7 cellular contexts compared by ENCODE assay signal in genomic region chr12:124938606-124939427, GRCh38. TPM values are rescaled to one million over a fixed set of nuclear protein-coding genes. Genes with fewer than 3 reads are reported as not detected.
DNase-seq lines count a peak whose midpoint lies in the region; ATAC-seq and TF ChIP-seq lines count a peak whose summit lies in the region.

No MANE protein-coding gene starts in this region.

- TF ChIP-seq RAD21 in SK-N-SH (IDR thresholded peaks at IDR 0.05; ENCODE audit: low read length) = peak; percentile 54

- peaks cover 48% of the 10 kb centered on the region for H3F3A ChIP-seq in SK-N-SH (replicated peaks; ENCODE audit: insufficient read depth)

- H3K79me2 ChIP-seq in SK-N-SH (ENCODE audit: insufficient read depth) = no peaks in the 10 kb centered on the region

- TF ChIP-seq CTCF in SK-N-SH (IDR thresholded peaks at IDR 0.05) (peak; percentile 63), choroid plexus epithelial cell (conservative IDR thresholded peaks at IDR 0.05; ENCODE audit: low read depth, low read length) (peak; percentile 55), lower leg skin (IDR thresholded peaks at IDR 0.05) (no peak)

- WGBS in SK-N-SH (ENCODE audit: low lambda C conversion rate) = 1% methylated on average over 22 of the region's 22 CpGs
- WGBS in lower leg skin, 2 donors = 2 to 3% methylated on average over 22 of the region's 22 CpGs

- no peak for TF ChIP-seq EP300 in SK-N-SH (IDR thresholded peaks at IDR 0.05; ENCODE audit: borderline replicate concordance in 1 of 2, low read depth in 1 of 2, low read length in 1 of 2)

- no peaks in the 10 kb centered on the region for H3K27me3 ChIP-seq in SK-N-SH (ENCODE audit: insufficient read depth)

- ATAC-seq in GM18861 (IDR thresholded peaks at IDR 0.05; ENCODE audit: unreplicated experiment) (peak; percentile 30), HG02981 (IDR thresholded peaks at IDR 0.05; ENCODE audit: unreplicated experiment) (peak; percentile 34)
- peak; percentile 37 for ATAC-seq in stimulated activated naive CD8-positive, alpha-beta T cell treated with anti-CD3 and anti-CD28 coated beads, Interleukin-15, Interleukin-2, amounts not matched to agents 100 U/mL and 50 U/mL, for 24 hours

- H3K4me3 ChIP-seq in SK-N-SH (ENCODE audit: low read depth in 2 of 2, low read length in 1 of 2) (peak overlapping the region; percentile 56 to 66), choroid plexus epithelial cell (ENCODE audit: low read depth, low read length) (peak overlapping the region; percentile 62), lower leg skin (ENCODE audit: low read depth, poor library complexity, severe bottlenecking) (no peak overlapping the region)

- POLR2A ChIA-PET in SK-N-SH (lab: Yijun Ruan, JAX) = interaction anchor here (0.9 to 3.0 kb wide), 9 partner anchors 17 to 110 kb away, joined by 4 to 25 read pairs (median 9); partner anchors contain the start of gene UBC

- TF ChIP-seq POLR2A in lower leg skin (IDR thresholded peaks at IDR 0.05) = no peak

- no peaks in the 10 kb centered on the region for H4K20me1 ChIP-seq in SK-N-SH (ENCODE audit: insufficient read depth)

- no peaks in the 10 kb centered on the region for H3K9me2 ChIP-seq in SK-N-SH

- peaks cover 11 to 12% of the 10 kb centered on the region in 2 experiments; a peak in 3 of 4 replicates for H3K4me1 ChIP-seq in SK-N-SH (ENCODE audit: control insufficient read depth in 1 of 2, insufficient read depth in 2 of 2, low read depth in 1 of 2, low read length in 1 of 2)

- CTCF ChIA-PET in SK-N-SH (lab: Yijun Ruan, JAX) = interaction anchor here (0.9 to 7.4 kb wide), 9 partner anchors 11 to 41 kb away, joined by 3 to 84 read pairs (median 6); partner anchors contain the start of gene UBC

- peak overlapping the region; percentile 80 for H3K4me2 ChIP-seq in SK-N-SH

- DNase-seq in SK-N-SH (peak; percentile 61), choroid plexus epithelial cell (ENCODE audit: low read depth) (peak; percentile 95), lower leg skin (ENCODE audit: low spot score in 2 of 2) (peak; percentile 79 to 93), NCI-H1694 (lab: John Stamatoyannopoulos, UW) (no peak)
- DNase-seq in stimulated activated naive CD8-positive, alpha-beta T cell treated with anti-CD3 and anti-CD28 coated beads, Interleukin-15, Interleukin-2, amounts not matched to agents 100 U/mL and 50 U/mL, for 24 hours = peak; percentile 66

- intact Hi-C loops in lower leg skin (cut with DNase I; ENCODE audit: low total_unique reads) = no loop called here

- H3K9ac ChIP-seq in SK-N-SH = peak overlapping the region; percentile 88

- no peaks in the 10 kb centered on the region for H3K36me3 ChIP-seq in SK-N-SH (replicated peaks in 1 of 2; ENCODE audit: control insufficient read depth in 1 of 2, insufficient read depth in 2 of 2, low read length in 1 of 2)

- no peaks in the 10 kb centered on the region for H3K9me3 ChIP-seq in SK-N-SH

- peak overlapping the region; percentile 95 to 99 for H3K27ac ChIP-seq in SK-N-SH (ENCODE audit: low read depth in 2 of 2, low read length in 1 of 2)

- peak overlapping the region; percentile 86 for H2AFZ ChIP-seq in SK-N-SH (ENCODE audit: low read depth)

TF ChIP-seq in SK-N-SH, 30 proteins besides CTCF, POLR2A, EP300 and RAD21 (continues in another document):
- TF ChIP-seq SIN3A (IDR thresholded peaks at IDR 0.05; ENCODE audit: borderline replicate concordance, low read depth, low read length) = no peak
- TF ChIP-seq MAX (IDR thresholded peaks at IDR 0.05; ENCODE audit: low read depth) = no peak
- TF ChIP-seq POLR2AphosphoS5 (IDR thresholded peaks at IDR 0.05; ENCODE audit: low read depth, low read length) = no peak; the same call in 1 of the 2 replicates
- no peak for TF ChIP-seq TCF12 (IDR thresholded peaks at IDR 0.05)
- TF ChIP-seq JUND (IDR thresholded peaks at IDR 0.05) = no peak
- peak; percentile 24; the same call in 1 of the 2 replicates for TF ChIP-seq SMC3 (IDR thresholded peaks at IDR 0.05; ENCODE audit: low read depth, low read length)
- TF ChIP-seq MEF2A (IDR thresholded peaks at IDR 0.05; ENCODE audit: borderline replicate concordance, low read depth) = no peak
- TF ChIP-seq ZBTB33 (IDR thresholded peaks at IDR 0.05; ENCODE audit: borderline replicate concordance, low read depth) = no peak
- no peak for TF ChIP-seq CHD2 (IDR thresholded peaks at IDR 0.05; ENCODE audit: low read length, partially characterized antibody)
- TF ChIP-seq NFIC (IDR thresholded peaks at IDR 0.05; ENCODE audit: borderline replicate concordance) = no peak
- no peak for TF ChIP-seq REST (IDR thresholded peaks at IDR 0.05; ENCODE audit: low read depth, low read length)
- TF ChIP-seq USF2 (IDR thresholded peaks at IDR 0.05; ENCODE audit: borderline replicate concordance, low read depth, low read length) = no peak
- peak; percentile 16 for TF ChIP-seq MXI1 (IDR thresholded peaks at IDR 0.05; ENCODE audit: low read depth, low read length)
- no peak for TF ChIP-seq EZH2phosphoT487 (IDR thresholded peaks at IDR 0.05; ENCODE audit: borderline replicate concordance, low read depth)
- TF ChIP-seq RXRA (IDR thresholded peaks at IDR 0.05; ENCODE audit: borderline replicate concordance, low read depth) = no peak
- peak; percentile 55 for TF ChIP-seq TAF1 (IDR thresholded peaks at IDR 0.05; ENCODE audit: borderline replicate concordance, low read depth, low read length)

RNA-seq across cellular contexts. Expression of gene UBC, which starts 24.4 kb away (rescaled TPM):
- polyA plus RNA-seq in SK-N-SH (2012; rRNA removed) = 1,327 and 1,666 TPM in 2 replicates
- 1,141 and 1,342 TPM in 2 replicates for polyA plus RNA-seq in SK-N-SH (2012; cell fraction: cytosol; rRNA removed)
- polyA plus RNA-seq in SK-N-SH (2012; cell fraction: nucleus; rRNA removed) = 1,930 and 2,064 TPM in 2 replicates
- total RNA-seq in lower leg skin = 1,000 to 10,000 TPM; 1,350 to 1,636 (median 1,452) TPM

RNA-seq across cellular contexts. Expression of gene DHX37, which starts 50.1 kb away (rescaled TPM):
- 12.3 and 16.1 TPM in 2 replicates for polyA plus RNA-seq in SK-N-SH (2012; rRNA removed)
- polyA plus RNA-seq in SK-N-SH (2012; cell fraction: cytosol; rRNA removed) = 5.8 and 8.7 TPM in 2 replicates
- polyA plus RNA-seq in SK-N-SH (2012; cell fraction: nucleus; rRNA removed) = 34.5 and 34.7 TPM in 2 replicates
- total RNA-seq in lower leg skin = 10 to 100 TPM in 3 of 4 donors, 1 to 10 TPM in 1; 8.9 to 16.9 (median 13.5) TPM

RNA-seq across cellular contexts. Expression of gene BRI3BP, which starts 54.6 kb away (rescaled TPM):
- 3.7 and 3.8 TPM in 2 replicates for polyA plus RNA-seq in SK-N-SH (2012; rRNA removed)
- polyA plus RNA-seq in SK-N-SH (2012; cell fraction: cytosol; rRNA removed) = 4.6 and 4.8 TPM in 2 replicates
- 1.4 and 1.6 TPM in 2 replicates for polyA plus RNA-seq in SK-N-SH (2012; cell fraction: nucleus; rRNA removed)
- 10 to 100 TPM in 2 of 4 donors, 1 to 10 TPM in 2; 6.7 to 19.2 (median 12.1) TPM for total RNA-seq in lower leg skin

Comparison
In these comparisons a context has a peak if more than half of its experiments do, and no peak if none do; other contexts are left out.
1. CTCF ChIP-seq: peak in SK-N-SH (single experiment) and choroid plexus epithelial cell (single experiment); none in lower leg skin (0 of 3).
2. Peak in every context shown above with its lines, with median percentiles within 50 percentile points of each other: ATAC-seq.